Comparison of ENCODE assay signal across 8 cellular contexts in the genomic region with DNA sequence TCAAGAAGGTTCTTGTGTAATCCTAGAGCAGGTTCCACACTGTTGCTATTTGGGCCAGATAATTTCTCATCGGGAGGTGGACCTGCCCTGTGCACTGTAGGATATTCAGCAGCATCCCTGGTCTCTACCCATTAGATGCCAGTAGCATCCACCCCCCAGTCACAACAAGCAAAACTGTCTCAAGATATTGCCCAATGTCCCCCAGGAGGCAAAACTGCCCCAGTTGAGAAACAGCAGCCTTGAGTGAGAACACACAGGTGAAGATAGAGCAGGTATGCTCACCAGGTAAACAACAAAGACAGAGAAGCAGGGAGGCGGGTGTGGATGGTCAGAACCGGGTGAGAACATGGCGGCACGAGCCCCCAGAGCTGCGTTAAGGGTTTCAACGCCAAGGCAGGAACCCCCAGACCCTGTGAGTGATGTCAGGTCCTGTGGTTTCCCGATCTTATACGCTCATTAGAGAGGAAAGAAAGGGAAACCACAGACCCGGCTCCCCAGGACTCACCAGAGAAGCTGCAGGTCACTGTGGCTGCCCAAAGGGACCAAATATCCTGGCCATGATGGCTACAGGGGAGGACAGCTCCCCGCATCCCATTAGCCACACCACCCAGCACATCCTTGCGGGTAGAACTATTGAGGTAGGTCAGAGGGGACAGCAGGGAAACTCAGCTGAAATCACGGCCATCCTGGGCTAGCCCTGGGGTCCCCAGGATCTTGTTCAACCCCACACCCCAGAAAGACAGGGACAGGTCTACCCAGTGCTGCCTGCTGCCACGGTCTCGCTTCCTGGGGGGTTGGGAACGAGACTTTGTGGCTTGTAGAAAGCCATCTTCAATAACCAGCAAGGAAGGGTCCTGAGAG. TPM values are rescaled to one million over a fixed set of nuclear protein-coding genes. Genes with fewer than 3 reads are reported as not detected.
DNase-seq lines count a peak whose midpoint lies in the region; ATAC-seq, FAIRE-seq and TF ChIP-seq lines count a peak whose summit lies in the region.

No MANE protein-coding gene starts in this region.

- H2AFZ ChIP-seq in ACC112 (ENCODE audit: low read length, unreplicated experiment) (no peak overlapping the region), MM.1S (ENCODE audit: low read length) (peak overlapping the region; percentile 81), keratinocyte (ENCODE audit: control insufficient read depth, low read length) (no peak overlapping the region)

- dilution Hi-C loops in keratinocyte (cut with MboI; ENCODE audit: extremely low pct_ligation_motif_present, low sequenced_read_pairs) = no loop called here

- H3K4me3 ChIP-seq in ACC112 (ENCODE audit: low read depth, low read length) (peak overlapping the region; percentile 64; the same call in 1 of the 2 replicates), MM.1S (ENCODE audit: low read length) (peak overlapping the region; percentile 28), keratinocyte (ENCODE audit: control insufficient read depth in 2 of 3, extremely low read depth in 1 of 3, insufficient read depth in 2 of 3, low read depth in 1 of 3, low read length in 3 of 3) (no peak overlapping the region)

- no peaks in the 10 kb centered on the region for H3F3A ChIP-seq in MM.1S (ENCODE audit: insufficient read depth, low read length)

- no peak for TF ChIP-seq CTCF in MM.1S (IDR thresholded peaks at IDR 0.05; ENCODE audit: low read length)
- TF ChIP-seq CTCF in keratinocyte (optimal IDR thresholded peaks at IDR 0.05 in 1 of 3, IDR thresholded peaks at IDR 0.05 in 1 of 3, conservative IDR thresholded peaks at IDR 0.05 in 1 of 3; ENCODE audit: extremely low read depth in 1 of 3, insufficient read depth in 2 of 3, low read length in 3 of 3) = no peak

- H3K4me2 ChIP-seq in MM.1S (ENCODE audit: low read depth, low read length) (peak overlapping the region; percentile 94), keratinocyte (ENCODE audit: control insufficient read depth, extremely low read depth, insufficient read depth, low read depth, low read length) (peak overlapping the region; percentile 64)

- H4K20me1 ChIP-seq in MM.1S (ENCODE audit: insufficient read depth, low read length) = no peaks in the 10 kb centered on the region
- H4K20me1 ChIP-seq in keratinocyte (ENCODE audit: control insufficient read depth, extremely low read depth, insufficient read depth, low read length) = peaks cover 6% of the 10 kb centered on the region

- peaks cover 5% of the 10 kb centered on the region for H3K9me1 ChIP-seq in keratinocyte (ENCODE audit: control insufficient read depth, extremely low read depth, insufficient read depth, low read length)

- FAIRE-seq in keratinocyte (lab: Jason Lieb, UNC) (no peak), urothelium cell line (lab: Jason Lieb, UNC) (peak; percentile 42)

- no peaks in the 10 kb centered on the region for H3K9me3 ChIP-seq in MM.1S (replicated peaks; ENCODE audit: insufficient read depth, low read length)
- no peaks in the 10 kb centered on the region for H3K9me3 ChIP-seq in keratinocyte (ENCODE audit: control insufficient read depth, low read depth, low read length)

- ATAC-seq in GM21619 (IDR thresholded peaks at IDR 0.05; ENCODE audit: unreplicated experiment) (peak; percentile 40), HG03025 (IDR thresholded peaks at IDR 0.05; ENCODE audit: low FRiP score, unreplicated experiment) (no peak)

- H3K27ac ChIP-seq in ACC112 (ENCODE audit: low read depth, low read length) = peak overlapping the region; percentile 97
- peak overlapping the region; percentile 73 for H3K27ac ChIP-seq in MM.1S (ENCODE audit: low read length)
- H3K27ac ChIP-seq in keratinocyte (ENCODE audit: control insufficient read depth, insufficient read depth, low read length) = no peak overlapping the region

- peaks cover 89% of the 10 kb centered on the region for H3K4me1 ChIP-seq in ACC112 (ENCODE audit: control insufficient read depth, insufficient read depth, low read length, unreplicated experiment)
- H3K4me1 ChIP-seq in MM.1S (ENCODE audit: low read length) = peaks cover 21% of the 10 kb centered on the region
- peaks cover 45% of the 10 kb centered on the region for H3K4me1 ChIP-seq in keratinocyte (ENCODE audit: control insufficient read depth, extremely low read depth, insufficient read depth, low read length)

- H3K79me2 ChIP-seq in ACC112 (ENCODE audit: control insufficient read depth, insufficient read depth, low read length, unreplicated experiment) (peaks cover 83% of the 10 kb centered on the region), MM.1S (ENCODE audit: low read length) (peaks cover 3% of the 10 kb centered on the region; the same call in 1 of the 2 replicates), keratinocyte (ENCODE audit: control insufficient read depth, insufficient read depth, low read length) (peaks cover 3% of the 10 kb centered on the region)

- H3K9me2 ChIP-seq in MM.1S (replicated peaks; ENCODE audit: insufficient read depth, low read length) = no peaks in the 10 kb centered on the region

- H3K27me3 ChIP-seq in ACC112 (ENCODE audit: insufficient read depth, low read length) (no peaks in the 10 kb centered on the region), MM.1S (replicated peaks; ENCODE audit: insufficient read depth, low read length) (no peaks in the 10 kb centered on the region), keratinocyte (ENCODE audit: control insufficient read depth, extremely low read depth, insufficient read depth, low read length) (no peaks in the 10 kb centered on the region)

- H3K36me3 ChIP-seq in ACC112 (ENCODE audit: insufficient read depth, low read length) (no peaks in the 10 kb centered on the region), MM.1S (replicated peaks; ENCODE audit: insufficient read depth, low read length) (no peaks in the 10 kb centered on the region), keratinocyte (ENCODE audit: control insufficient read depth in 2 of 2, extremely low read depth in 1 of 2, insufficient read depth in 2 of 2, low read length in 2 of 2) (peaks cover 0 to under 1% of the 10 kb centered on the region in 2 experiments)

- H3K9ac ChIP-seq in MM.1S (ENCODE audit: low read length) = peak overlapping the region; percentile 61
- no peak overlapping the region for H3K9ac ChIP-seq in keratinocyte (ENCODE audit: control insufficient read depth, extremely low read depth, insufficient read depth, low read length)

- DNase-seq in MM.1S (peak; percentile 48), keratinocyte (ENCODE audit: low read depth, low spot score) (no peak), urothelium cell line (ENCODE audit: low spot score) (no peak), NCI-H510A (lab: John Stamatoyannopoulos, UW) (no peak)
- no peak for DNase-seq in stimulated activated CD4-positive, alpha-beta T cell treated with anti-CD3 and anti-CD28 coated beads, Interleukin-4, amount 100 ng/mL, for 24 hours

RNA-seq across cellular contexts. Expression of gene CDC42EP4, which starts 21.2 kb away (rescaled TPM):
- polyA plus RNA-seq in keratinocyte = 5.9 to 11.1 TPM (median 9.4 TPM) in 3 replicates
- polyA plus RNA-seq in keratinocyte (2011; ENCODE audit: low read depth) = 4.1 TPM
- polyA plus RNA-seq in keratinocyte (2011; cell fraction: cytosol; rRNA removed) = 7.5 and 10.9 TPM in 2 replicates
- 7.4 and 11.1 TPM in 2 replicates for polyA plus RNA-seq in keratinocyte (2011; cell fraction: nucleus; rRNA removed)
- 9.2 and 14.3 TPM in 2 replicates for polyA plus RNA-seq in keratinocyte (2012; ENCODE audit: low replicate concordance)
- 10.7 to 18.2 TPM (median 13.7 TPM) in 3 replicates for polyA minus RNA-seq in keratinocyte
- polyA minus RNA-seq in keratinocyte (2011; cell fraction: cytosol; rRNA and poly(A)+ RNA removed) = 16.1 TPM
- 14.0 and 17.1 TPM in 2 replicates for polyA minus RNA-seq in keratinocyte (2011; cell fraction: nucleus; rRNA and poly(A)+ RNA removed)

RNA-seq across cellular contexts. Expression of gene CPSF4L, which starts 28.9 kb away (rescaled TPM):
- not detected in 3 replicates for polyA plus RNA-seq in keratinocyte
- not detected for polyA plus RNA-seq in keratinocyte (2011; ENCODE audit: low read depth)
- not detected in 2 replicates for polyA plus RNA-seq in keratinocyte (2011; cell fraction: cytosol; rRNA removed)
- polyA plus RNA-seq in keratinocyte (2011; cell fraction: nucleus; rRNA removed) = not detected in 2 replicates
- polyA plus RNA-seq in keratinocyte (2012; ENCODE audit: low replicate concordance) = not detected in 2 replicates
- not detected in 3 replicates for polyA minus RNA-seq in keratinocyte
- polyA minus RNA-seq in keratinocyte (2011; cell fraction: cytosol; rRNA and poly(A)+ RNA removed) = not detected
- not detected in 2 replicates for polyA minus RNA-seq in keratinocyte (2011; cell fraction: nucleus; rRNA and poly(A)+ RNA removed)

Comparison
In these comparisons a context has a peak if more than half of its experiments do, and no peak if none do; other contexts are left out.
1. H3K4me3 ChIP-seq: peak in ACC112 (single experiment) and MM.1S (single experiment); none in keratinocyte (0 of 3).